11 cellular contexts compared by ENCODE assay signal in the genomic region with DNA sequence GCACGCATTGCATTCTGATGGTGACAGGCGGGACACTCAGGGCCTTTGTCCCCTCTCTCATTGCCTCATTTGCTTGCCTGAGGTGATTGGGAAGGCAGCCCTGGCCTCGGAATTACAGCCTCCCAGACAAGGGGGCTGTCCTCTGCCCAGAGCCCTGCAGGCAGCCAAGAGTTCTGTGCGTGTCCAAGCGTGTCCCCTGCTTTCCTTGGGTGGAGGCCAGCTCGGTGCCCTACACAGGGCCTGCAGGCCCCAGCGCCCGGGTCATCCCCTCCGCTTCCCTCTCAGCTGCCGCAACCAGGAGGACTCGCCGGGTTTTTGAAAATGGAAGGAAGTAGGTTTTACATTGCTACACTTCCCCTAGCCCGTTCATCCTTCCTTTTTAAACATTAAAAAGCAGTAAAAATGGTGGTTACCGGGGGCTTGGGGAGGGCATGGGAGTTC. TPM values are rescaled to one million over a fixed set of nuclear protein-coding genes. Genes with fewer than 3 reads are reported as not detected.
DNase-seq lines count a peak whose midpoint lies in the region; ATAC-seq and TF ChIP-seq lines count a peak whose summit lies in the region.
"Had no signal": no experiment of that assay in that cellular context is flagged by ENCODE, and none has a peak within 500 bp of the region (broad histone marks: within the 10 kb centered on the region; RNA-seq: fewer than 3 reads in every experiment).

No MANE protein-coding gene starts in this region.

- peak; percentile 56 for DNase-seq in DMS79 treated with DMSO at 0.1 percent for 48 hours (lab: John Stamatoyannopoulos, UW)
- DNase-seq in SHP77 treated with DMSO at 0.1 percent for 48 hours (lab: John Stamatoyannopoulos, UW), result peak; percentile 45
- DNase-seq in neuronal stem cell (ENCODE audit: low spot score), result no peak
- no peak for DNase-seq in PC-3
- DNase-seq in GM23248, result no peak
- no peak for DNase-seq in esophagus muscularis mucosa (ENCODE audit: extremely low spot score)
- DNase-seq in NCI-H82 treated with DMSO at 0.1 percent for 48 hours (lab: John Stamatoyannopoulos, UW; ENCODE audit: unreplicated experiment), result no peak
- DNase-seq: activated CD8-positive, alpha-beta memory T cell treated with anti-CD3 and anti-CD28 coated beads, Interleukin-2, amount 50 U/mL, for 4 hours; brain microvascular endothelial cell; NCI-H446 treated with DMSO at 0.1 percent for 48 hours had no signal

- H3K4me1 ChIP-seq in gastroesophageal sphincter (peaks cover 0 to 52% (median 25%) of the 10 kb centered on the region in 3 donors), neuronal stem cell (ENCODE audit: control insufficient read depth in 2 of 2, insufficient read depth in 1 of 2, low read depth in 1 of 2, low read length in 2 of 2) (peaks cover 15 to 16% of the 10 kb centered on the region in 2 donors), PC-3 (ENCODE audit: insufficient read depth, low read length) (no peaks in the 10 kb centered on the region), GM23248 (ENCODE audit: insufficient read depth) (no peaks in the 10 kb centered on the region), esophagus muscularis mucosa (peaks cover 46 to 59% (median 47%) of the 10 kb centered on the region in 4 donors)

- no peak overlapping the region for H2BK5ac ChIP-seq in neuronal stem cell (ENCODE audit: low read length)

- CTCF ChIA-PET in PC-3 (lab: Charles Lee), result no interaction called here

- no peak overlapping the region for H4K8ac ChIP-seq in neuronal stem cell (ENCODE audit: low read depth, low read length)

- H3K9me3 ChIP-seq in gastroesophageal sphincter, result no peaks in the 10 kb centered on the region
- H3K9me3 ChIP-seq in neuronal stem cell (replicated peaks in 1 of 2; ENCODE audit: control insufficient read depth in 2 of 2, insufficient read depth in 1 of 2, low read depth in 1 of 2, low read length in 2 of 2), result peaks cover 0 to 5% of the 10 kb centered on the region in 2 donors
- H3K9me3 ChIP-seq in PC-3 (ENCODE audit: low read length), result no peaks in the 10 kb centered on the region
- no peaks in the 10 kb centered on the region for H3K9me3 ChIP-seq in GM23248 (ENCODE audit: low read depth)
- no peaks in the 10 kb centered on the region for H3K9me3 ChIP-seq in esophagus muscularis mucosa

- peak overlapping the region; percentile 66 for H3K4ac ChIP-seq in neuronal stem cell (ENCODE audit: low read length)

- in situ Hi-C loops in GM23248 (cut with MboI), result no loop called here

- peaks cover 9% of the 10 kb centered on the region for H3K79me1 ChIP-seq in neuronal stem cell (ENCODE audit: low read depth, low read length)

- H3K9ac ChIP-seq in neuronal stem cell (ENCODE audit: low read depth, low read length, poor library complexity) (no peak overlapping the region), PC-3 (ENCODE audit: low read length) (no peak overlapping the region), GM23248 (no peak overlapping the region)

- H2AFZ ChIP-seq in neuronal stem cell (ENCODE audit: low read length) (peak overlapping the region; percentile 21), PC-3 (ENCODE audit: low read length) (no peak overlapping the region), GM23248 (no peak overlapping the region)

- H2BK12ac ChIP-seq in neuronal stem cell (ENCODE audit: low read length), result peak overlapping the region; percentile 22

- H3K27ac ChIP-seq in gastroesophageal sphincter, result peak overlapping the region in 3 of 4 donors; percentile 3 to 42 (median 16)
- peak overlapping the region; percentile 31 for H3K27ac ChIP-seq in neuronal stem cell (replicated peaks; ENCODE audit: low read length)
- no peak overlapping the region for H3K27ac ChIP-seq in PC-3 (ENCODE audit: low read length)
- H3K27ac ChIP-seq in GM23248, result no peak overlapping the region
- H3K27ac ChIP-seq in esophagus muscularis mucosa (replicated peaks in 1 of 4), result peak overlapping the region in 1 of 4 donors; percentile 22
- H3K27ac ChIP-seq: brain microvascular endothelial cell had no signal

- H3F3A ChIP-seq in PC-3 (ENCODE audit: low read length, unreplicated experiment) (no peaks in the 10 kb centered on the region), GM23248 (ENCODE audit: insufficient read depth) (no peaks in the 10 kb centered on the region)

- no peaks in the 10 kb centered on the region for H4K20me1 ChIP-seq in PC-3 (ENCODE audit: low read length)
- no peaks in the 10 kb centered on the region for H4K20me1 ChIP-seq in GM23248 (ENCODE audit: insufficient read depth)

- peak overlapping the region; percentile 18 for H3K4me2 ChIP-seq in neuronal stem cell (ENCODE audit: insufficient read depth, low read length, poor library complexity, severe bottlenecking)
- H3K4me2 ChIP-seq in PC-3 (ENCODE audit: low read length), result no peak overlapping the region
- no peak overlapping the region for H3K4me2 ChIP-seq in GM23248 (ENCODE audit: unreplicated experiment)

- POLR2A ChIA-PET in PC-3 (lab: Charles Lee; ENCODE audit: unreplicated experiment), result no interaction called here

- peak overlapping the region; percentile 88 for H2AK5ac ChIP-seq in neuronal stem cell (ENCODE audit: low read depth, low read length)

- peak overlapping the region; percentile 38 for H3K14ac ChIP-seq in neuronal stem cell (ENCODE audit: low read length)

- peak; percentile 34 for ATAC-seq in gastroesophageal sphincter
- no peak for ATAC-seq in PC-3

- H3K36me3 ChIP-seq in gastroesophageal sphincter, result peaks cover 0 to 5% of the 10 kb centered on the region in 2 donors
- no peaks in the 10 kb centered on the region for H3K36me3 ChIP-seq in neuronal stem cell (replicated peaks in 1 of 2; ENCODE audit: control insufficient read depth in 2 of 2, insufficient read depth in 2 of 2, low read length in 2 of 2)
- H3K36me3 ChIP-seq in PC-3 (ENCODE audit: low read depth, low read length), result no peaks in the 10 kb centered on the region
- no peaks in the 10 kb centered on the region for H3K36me3 ChIP-seq in GM23248 (ENCODE audit: low read depth)
- H3K36me3 ChIP-seq in esophagus muscularis mucosa, result peaks cover 0 to 8% (median 3%) of the 10 kb centered on the region in 4 donors
- H3K36me3 ChIP-seq: brain microvascular endothelial cell had no signal

- H4K91ac ChIP-seq in neuronal stem cell (ENCODE audit: low read depth, low read length, poor library complexity), result peak overlapping the region; percentile 85

- 60% methylated on average over 1 of the region's 14 CpGs; no CpG with 5 or more reads in 1 of the 2 donors for WGBS in gastroesophageal sphincter (ENCODE audit: low coverage in 1 of 2), 2 donors
- no CpG with 5 or more reads among the region's 14 CpGs for WGBS in neuronal stem cell (ENCODE audit: extremely low coverage in 2 of 2, insufficient read length in 2 of 2, insufficient replicate concordance in 1 of 2), 2 donors
- 85% methylated on average over 14 of the region's 14 CpGs for WGBS in GM23248 (ENCODE audit: low coverage in 1 of 2, low lambda C conversion rate in 2 of 2, missing lambda C conversion rate in 2 of 2), 2 experiments
- WGBS in esophagus muscularis mucosa, result 71% methylated on average over 13 of the region's 14 CpGs

- TF ChIP-seq CTCF in gastroesophageal sphincter (IDR thresholded peaks at IDR 0.05), result no peak
- no peak for TF ChIP-seq CTCF in PC-3 (conservative IDR thresholded peaks at IDR 0.05; ENCODE audit: low read depth, low read length)
- no peak for TF ChIP-seq CTCF in esophagus muscularis mucosa (IDR thresholded peaks at IDR 0.05)

- TF ChIP-seq EP300 in gastroesophageal sphincter (IDR thresholded peaks at IDR 0.05) (no peak), esophagus muscularis mucosa (IDR thresholded peaks at IDR 0.05) (no peak)

- no TSS peak for BruUV-seq in PC-3 (replicated peaks; lab: Mats Ljungman, UMichigan)

- H3K18ac ChIP-seq in neuronal stem cell (ENCODE audit: low read length), result peak overlapping the region; percentile 89

- no peak for TF ChIP-seq POLR2A in gastroesophageal sphincter (IDR thresholded peaks at IDR 0.05)
- no peak for TF ChIP-seq POLR2A in esophagus muscularis mucosa (IDR thresholded peaks at IDR 0.05; ENCODE audit: low read depth)

- H3K27me3 ChIP-seq in gastroesophageal sphincter (no peaks in the 10 kb centered on the region), neuronal stem cell (ENCODE audit: control insufficient read depth in 3 of 3, insufficient read depth in 3 of 3, low read depth in 1 of 3, low read length in 3 of 3) (no peaks in the 10 kb centered on the region), PC-3 (ENCODE audit: low read length) (no peaks in the 10 kb centered on the region), GM23248 (replicated peaks; ENCODE audit: insufficient read depth) (no peaks in the 10 kb centered on the region), esophagus muscularis mucosa (no peaks in the 10 kb centered on the region)
- H3K27me3 ChIP-seq: brain microvascular endothelial cell had no signal

- H3K79me2 ChIP-seq in PC-3 (ENCODE audit: low read length) (no peaks in the 10 kb centered on the region), GM23248 (ENCODE audit: insufficient read depth) (no peaks in the 10 kb centered on the region)

- no peak overlapping the region for H2BK15ac ChIP-seq in neuronal stem cell (ENCODE audit: low read length)

- intact Hi-C loops in PC-3 (cut with micrococcal nuclease), result no loop called here
- intact Hi-C loops in esophagus muscularis mucosa (cut with DNase I), result no loop called here

- H3K9me2 ChIP-seq in PC-3 (replicated peaks; ENCODE audit: low read length), result no peaks in the 10 kb centered on the region
- no peaks in the 10 kb centered on the region for H3K9me2 ChIP-seq in GM23248 (ENCODE audit: insufficient read depth)

- H3K4me3 ChIP-seq in gastroesophageal sphincter (no peak overlapping the region), neuronal stem cell (ENCODE audit: low read length in 2 of 2) (no peak overlapping the region), PC-3 (ENCODE audit: low read length) (no peak overlapping the region), GM23248 (no peak overlapping the region), esophagus muscularis mucosa (no peak overlapping the region)

- H2BK120ac ChIP-seq in neuronal stem cell (ENCODE audit: low read depth, low read length), result peak overlapping the region; percentile 61

- H3K23ac ChIP-seq in neuronal stem cell (ENCODE audit: low read depth, low read length, poor library complexity), result peak overlapping the region; percentile 80

RNA-seq across cellular contexts. Expression of a gene that starts 1.9 kb away (rescaled TPM):
- total RNA-seq in gastroesophageal sphincter (10 to 100 TPM; 10.8 to 53.3 (median 33.2) TPM), PC-3 (2014; rRNA removed) (18.9 and 25.3 TPM in 2 replicates), esophagus muscularis mucosa (100 to 1,000 TPM in 1 of 4 donors, 10 to 100 TPM in 3; 20.0 to 126 (median 63.8) TPM)
- polyA plus RNA-seq in neuronal stem cell (2013, experiment 1 of 2), result 13.1 TPM
- 11.3 TPM for polyA plus RNA-seq in neuronal stem cell (2013, experiment 2 of 2)
- total RNA-seq in GM23248 (2014; rRNA removed; shearing (Covaris generic)), result 10.6 TPM in 2 replicates
- 2.6 and 2.9 TPM in 2 replicates for polyA plus RNA-seq in GM23248 (2016; fragmentation: Nextera tagmentation; extraction: Ambion mirVana)

Comparison
In these comparisons a context has a peak if more than half of its experiments do, and no peak if none do; other contexts are left out.
1. DNase-seq: peak in DMS79 treated with DMSO at 0.1 percent for 48 hours (single experiment) and SHP77 treated with DMSO at 0.1 percent for 48 hours (single experiment); none in neuronal stem cell (single experiment), PC-3 (single experiment), GM23248 (single experiment), esophagus muscularis mucosa (single experiment) and NCI-H82 treated with DMSO at 0.1 percent for 48 hours (single experiment).
2. H3K27ac ChIP-seq: peak in gastroesophageal sphincter (3 of 4) and neuronal stem cell (single experiment); none in PC-3 (single experiment) and GM23248 (single experiment).